In genomic region chr1:201676061-201676644, GRCh38 we compare ENCODE assay signal across 11 cellular contexts.
DNase-seq lines count a peak whose midpoint lies in the region; ATAC-seq, FAIRE-seq and TF ChIP-seq lines count a peak whose summit lies in the region.
"Had no signal": no experiment of that assay in that cellular context is flagged by ENCODE, and none has a peak within 500 bp of the region (broad histone marks: within the 10 kb centered on the region; RNA-seq: fewer than 3 reads in every experiment).

No MANE protein-coding gene starts in this region.

- H2BK12ac ChIP-seq in H1 (ENCODE audit: low read depth, low read length) = no peak overlapping the region

- DNase-seq in NCI-H2107 treated with DMSO at 0.1 percent for 48 hours (lab: John Stamatoyannopoulos, UW; ENCODE audit: unreplicated experiment) (peak; percentile 34), H1 (ENCODE audit: low read depth in 1 of 2, low spot score in 2 of 2) (no peak), mucosa of descending colon (peak in 2 of 3 donors; percentile 42 to 55), occipital lobe (lab: John Stamatoyannopoulos, UW) (no peak), posterior vena cava (ENCODE audit: low spot score) (no peak)
- DNase-seq in effector CD4-positive, alpha-beta T cell = no peak
- no peak for DNase-seq in activated T-cell treated with anti-CD3 and anti-CD28 coated beads, Interleukin-2, amount 50 U/mL, for 1 hour
- DNase-seq: activated CD4-positive, alpha-beta T cell treated with anti-CD3 and anti-CD28 coated beads for 1 hour; DND-41 had no signal

- POLR2A ChIA-PET in H1 (lab: Charles Lee; ENCODE audit: partially characterized antibody) = interaction anchor here (1.0 to 1.7 kb wide), 5 partner anchors 10 to 26 kb away, joined by 3 to 8 read pairs (median 4); no protein-coding TSS in a partner anchor

- CTCF ChIA-PET in H1 (lab: Charles Lee; ENCODE audit: partially characterized antibody) = interaction anchor here (0.6 to 2.5 kb wide), 14 partner anchors 9 to 240 kb away, joined by 3 to 12 read pairs (median 3); no protein-coding TSS in a partner anchor

- H3K79me2 ChIP-seq in H1 (ENCODE audit: control insufficient read depth in 1 of 2, insufficient read depth in 2 of 2, low read length in 2 of 2) = peaks cover 0 to 9% of the 10 kb centered on the region in 2 experiments; a peak in 1 of 4 replicates

- H2AFZ ChIP-seq in H1 (ENCODE audit: low read length) = peak overlapping the region; percentile 75; the same call in 1 of the 2 replicates

- H4K5ac ChIP-seq in H1 (ENCODE audit: insufficient read length, low read depth, low read length) = no peak overlapping the region

- no peaks in the 10 kb centered on the region; the same call in 1 of the 2 replicates for H3K23me2 ChIP-seq in H1 (ENCODE audit: low read depth, low read length)

- no peak overlapping the region for H3K4me3 ChIP-seq in BLaER1
- H3K4me3 ChIP-seq in H1 (ENCODE audit: extremely low read depth in 1 of 4, insufficient read depth in 2 of 4, low read depth in 3 of 4, low read length in 4 of 4) = no peak overlapping the region
- no peak overlapping the region for H3K4me3 ChIP-seq in mucosa of descending colon
- H3K4me3 ChIP-seq: prostate gland had no signal

- peak overlapping the region; percentile 86 for H4K91ac ChIP-seq in H1 (replicated peaks; ENCODE audit: insufficient read length, low read length)

- H2BK120ac ChIP-seq in H1 (replicated peaks; ENCODE audit: low read depth, low read length) = no peak overlapping the region

- H4K20me1 ChIP-seq in BLaER1 = peaks cover 91% of the 10 kb centered on the region
- H4K20me1 ChIP-seq in H1 (replicated peaks in 1 of 2; ENCODE audit: control insufficient read depth in 1 of 2, insufficient read depth in 2 of 2, low read length in 2 of 2) = no peaks in the 10 kb centered on the region

- H3K14ac ChIP-seq in H1 (ENCODE audit: insufficient read length) = no peak overlapping the region

- H3K9ac ChIP-seq in BLaER1 (peak overlapping the region; percentile 70), H1 (replicated peaks in 1 of 4; ENCODE audit: extremely low read depth in 1 of 4, low read depth in 3 of 4, low read length in 3 of 4) (peak overlapping the region in 1 of 4 experiments; percentile 17; a peak in 2 of 7 replicates)

- TF ChIP-seq RAD21 in H1 (IDR thresholded peaks at IDR 0.05 in 1 of 2, conservative IDR thresholded peaks at IDR 0.05 in 1 of 2; ENCODE audit: low read depth in 2 of 2, low read length in 2 of 2) = no peak

- H3K79me1 ChIP-seq in H1 (ENCODE audit: low read depth, low read length) = no peaks in the 10 kb centered on the region

- no peak for TF ChIP-seq POLR2A in H1 (IDR thresholded peaks at IDR 0.05; ENCODE audit: control extremely low read depth in 1 of 2, low read depth in 2 of 2, low read length in 2 of 2)

- intact Hi-C loops in mucosa of descending colon (cut with DNase I, micrococcal nuclease) = no loop called here
- intact Hi-C loops in posterior vena cava (cut with DNase I) = no loop called here

- H2BK15ac ChIP-seq in H1 (ENCODE audit: low read length) = no peak overlapping the region

- 49% methylated on average over 6 of the region's 7 CpGs; no CpG with 5 or more reads in 1 of the 2 experiments for WGBS in H1 (ENCODE audit: extremely low coverage in 1 of 2, insufficient coverage in 1 of 2, insufficient read length in 1 of 2, insufficient replicate concordance in 2 of 2, low coverage in 1 of 2, low lambda C conversion rate in 2 of 2, missing lambda C conversion rate in 1 of 2), 2 experiments

- H3K27me3 ChIP-seq in BLaER1 = no peaks in the 10 kb centered on the region
- no peaks in the 10 kb centered on the region for H3K27me3 ChIP-seq in H1 (replicated peaks in 1 of 4; ENCODE audit: control insufficient read depth in 3 of 4, extremely low read depth in 1 of 4, insufficient read depth in 3 of 4, low read length in 3 of 4)

- no peak overlapping the region for H3K23ac ChIP-seq in H1 (ENCODE audit: insufficient read length)

- H2AK5ac ChIP-seq in H1 (ENCODE audit: low read depth, low read length) = no peak overlapping the region

- no peak for TF ChIP-seq CTCF in H1 (IDR thresholded peaks at IDR 0.05; ENCODE audit: control extremely low read depth in 1 of 3, insufficient read depth in 1 of 3, low read depth in 1 of 3, low read length in 3 of 3)
- no peak for TF ChIP-seq CTCF in mucosa of descending colon (IDR thresholded peaks at IDR 0.05)

- peak overlapping the region; percentile 66; the same call in 1 of the 2 replicates for H4K8ac ChIP-seq in H1 (ENCODE audit: extremely low read depth, insufficient read depth, low read length)

- peak overlapping the region; percentile 17; the same call in 1 of the 2 replicates for H3K18ac ChIP-seq in H1 (ENCODE audit: extremely low read depth, low read length)

- H3K4me2 ChIP-seq in BLaER1 (peak overlapping the region; percentile 65), H1 (ENCODE audit: insufficient read depth in 1 of 2, low read depth in 2 of 2, low read length in 2 of 2) (peak overlapping the region; percentile 34 to 37; a peak in 3 of 4 replicates)

- TF ChIP-seq EP300 in H1 (IDR thresholded peaks at IDR 0.05; ENCODE audit: borderline replicate concordance in 1 of 2, low read depth in 2 of 2, low read length in 2 of 2) = no peak

- peak overlapping the region; percentile 41; the same call in 1 of the 2 replicates for H2BK5ac ChIP-seq in H1 (ENCODE audit: low read depth, low read length)

- ATAC-seq in mucosa of descending colon = peak; percentile 81

- H3K4ac ChIP-seq in H1 (replicated peaks; ENCODE audit: insufficient read length, low read depth, low read length) = no peak overlapping the region

- peak overlapping the region; percentile 82 for H2BK20ac ChIP-seq in H1 (ENCODE audit: low read length)

- FAIRE-seq in H1 (lab: Jason Lieb, UNC) = peak; percentile 13

- H3K36me3 ChIP-seq in BLaER1 = peaks cover 44% of the 10 kb centered on the region
- H3K36me3 ChIP-seq in H1 (ENCODE audit: control insufficient read depth in 2 of 4, insufficient read depth in 4 of 4, low read length in 3 of 4) = no peaks in the 10 kb centered on the region
- H3K36me3 ChIP-seq in mucosa of descending colon (ENCODE audit: low read depth) = no peaks in the 10 kb centered on the region
- H3K36me3 ChIP-seq: prostate gland had no signal

- H3K27ac ChIP-seq in BLaER1 (peak overlapping the region; percentile 65), H1 (ENCODE audit: low read depth, low read length) (peak overlapping the region; percentile 64; the same call in 1 of the 2 replicates)
- H3K27ac ChIP-seq: prostate gland had no signal

- H3K9me3 ChIP-seq in BLaER1 (no peaks in the 10 kb centered on the region), H1 (ENCODE audit: insufficient read depth in 2 of 2, low read depth in 1 of 2, low read length in 1 of 2) (no peaks in the 10 kb centered on the region), mucosa of descending colon (no peaks in the 10 kb centered on the region)
- H3K9me3 ChIP-seq: prostate gland had no signal

- H3K4me1 ChIP-seq in BLaER1 (peaks cover 54% of the 10 kb centered on the region), H1 (replicated peaks in 1 of 4; ENCODE audit: control insufficient read depth in 3 of 4, insufficient read depth in 4 of 4, low read length in 3 of 4) (peaks cover 7 to 35% (median 24%) of the 10 kb centered on the region in 4 experiments), mucosa of descending colon (ENCODE audit: low read depth) (peaks cover 10% of the 10 kb centered on the region)
- H3K4me1 ChIP-seq: prostate gland had no signal

- H3K56ac ChIP-seq in H1 (replicated peaks; ENCODE audit: insufficient read length, low read depth, low read length) = no peak overlapping the region

TF ChIP-seq in H1, 55 proteins besides CTCF, POLR2A, EP300 and RAD21 (continues in another document):
- TF ChIP-seq ASH2L (IDR thresholded peaks at IDR 0.05; ENCODE audit: low read length) (no peak), NANOG (IDR thresholded peaks at IDR 0.05; ENCODE audit: insufficient read depth, low read depth, low read length, poor library complexity, severe bottlenecking) (no peak), RBBP5 (IDR thresholded peaks at IDR 0.05; ENCODE audit: borderline replicate concordance, low read depth, low read length) (no peak)

Comparison
In these comparisons a context has a peak if more than half of its experiments do, and no peak if none do; other contexts are left out.
1. DNase-seq: peak in NCI-H2107 treated with DMSO at 0.1 percent for 48 hours (single experiment) and mucosa of descending colon (2 of 3); none in H1 (0 of 2), occipital lobe (single experiment), effector CD4-positive, alpha-beta T cell (single experiment), activated T-cell treated with anti-CD3 and anti-CD28 coated beads, Interleukin-2, amount 50 U/mL, for 1 hour (single experiment) and posterior vena cava (single experiment).